In the genomic region with DNA sequence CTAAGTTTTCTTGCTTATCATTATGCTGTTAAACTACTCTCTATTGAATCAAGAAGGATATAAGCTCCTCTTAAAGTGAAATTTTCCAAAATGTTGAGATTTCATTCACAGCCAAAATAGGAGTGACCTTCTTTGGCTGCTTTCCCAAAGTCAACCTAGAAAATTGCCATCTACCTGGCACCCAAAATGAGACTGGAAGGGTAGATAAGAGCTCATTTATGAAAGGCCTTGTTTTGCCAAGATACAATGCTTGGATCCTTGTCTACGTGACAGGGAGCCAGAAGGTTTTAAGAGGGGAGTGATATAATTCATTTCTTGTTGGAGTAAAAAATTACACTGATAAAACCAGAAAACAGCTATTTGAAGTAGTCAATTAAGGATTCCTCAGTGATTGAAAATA, we compare ENCODE assay signal across 31 cellular contexts.
"Had no signal": no experiment of that assay in that cellular context is flagged by ENCODE, and none has a peak within 500 bp of the region (broad histone marks: within the 10 kb centered on the region; RNA-seq: fewer than 3 reads in every experiment).

No MANE protein-coding gene starts in this region.

- H3K9me3 ChIP-seq: Peyer's patch, SJSA1, SK-N-SH had no signal

- DNase-seq: activated CD4-positive, alpha-beta T cell treated with anti-CD3 and anti-CD28 coated beads, Interleukin-2, amount 10 ng/mL, durations not matched to agents 24 days and 14 days; activated CD4-positive, alpha-beta T cell treated with anti-CD3 and anti-CD28 coated beads, Interleukin-2, amount 50 U/mL, for 4 hours; activated CD8-positive, alpha-beta T cell treated with anti-CD3 and anti-CD28 coated beads for 36 hours; activated effector memory CD4-positive, alpha-beta T cell treated with anti-CD3 and anti-CD28 coated beads, Interleukin-2, amount 50 U/mL, for 16 hours; activated naive CD4-positive, alpha-beta T cell; activated naive CD4-positive, alpha-beta T cell treated with anti-CD3 and anti-CD28 coated beads, Interleukin-2, amount 50 U/mL, for 16 hours; activated naive CD8-positive, alpha-beta T cell treated with anti-CD3 and anti-CD28 coated beads for 36 hours; activated T-cell treated with anti-CD3 and anti-CD28 coated beads, Interleukin-2, amount 50 U/mL, for 1 hour; activated T-cell treated with anti-CD3 and anti-CD28 coated beads, Interleukin-2, amount 50 U/mL, for 72 hours; amniotic stem cell; aorta; NCI-H1092 treated with DMSO at 0.1 percent for 48 hours; NCI-H146; NCI-H187; NCI-H2029 treated with DMSO at 0.1 percent for 48 hours; NCI-H2171 treated with DMSO at 0.1 percent for 48 hours; NCI-H345; NCI-H524 treated with DMSO at 0.1 percent for 48 hours; NCI-H82; NK-92 treated with Interleukin-12 subunit alpha and Interleukin-12 subunit beta, amount 100 ng/mL, for 24 hours; Peyer's patch; RPMI8226; SHP77 treated with DMSO at 0.1 percent for 48 hours; SK-N-SH had no signal

- H3K4me3 Mint-ChIP-seq: activated CD4-positive, alpha-beta T cell treated with anti-CD3 and anti-CD28 coated beads, Interleukin-2, amount 10 ng/mL, durations not matched to agents 24 days and 14 days; activated CD8-positive, alpha-beta T cell treated with anti-CD3 and anti-CD28 coated beads for 36 hours; activated naive CD8-positive, alpha-beta T cell treated with anti-CD3 and anti-CD28 coated beads for 36 hours; activated T-cell treated with anti-CD3 and anti-CD28 coated beads, Interleukin-2, amount 50 U/mL, for 72 hours; activated T-helper 17 cell treated with anti-CD3 and anti-CD28 coated beads, Interleukin-2, amount 50 U/mL, for 72 hours; central memory CD8-positive, alpha-beta T cell; T-helper 1 cell treated with Interleukin-12 subunit alpha and Interleukin-12 subunit beta and Interleukin-4 antibody, amounts not matched to agents 30 μg/mL and 1 μg/mL, for 36 hours; T-helper 2 cell treated with Interferon-gamma antibody and Interleukin-4, amounts not matched to agents 5 μg/mL and 100 μg/mL, for 36 hours had no signal

- H3K9ac ChIP-seq: SK-N-SH had no signal

- H3K4me3 ChIP-seq: cardiac muscle cell, K562, Peyer's patch, SJSA1 had no signal

- H3K27ac Mint-ChIP-seq: activated CD4-positive, alpha-beta T cell treated with anti-CD3 and anti-CD28 coated beads, Interleukin-2, amount 10 ng/mL, durations not matched to agents 24 days and 14 days; activated CD8-positive, alpha-beta T cell treated with anti-CD3 and anti-CD28 coated beads for 36 hours; activated naive CD8-positive, alpha-beta T cell treated with anti-CD3 and anti-CD28 coated beads for 36 hours; activated T-cell treated with anti-CD3 and anti-CD28 coated beads, Interleukin-2, amount 50 U/mL, for 72 hours; activated T-helper 17 cell treated with anti-CD3 and anti-CD28 coated beads, Interleukin-2, amount 50 U/mL, for 72 hours; T-helper 1 cell treated with Interleukin-12 subunit alpha and Interleukin-12 subunit beta and Interleukin-4 antibody, amounts not matched to agents 30 μg/mL and 1 μg/mL, for 36 hours; T-helper 2 cell treated with Interferon-gamma antibody and Interleukin-4, amounts not matched to agents 5 μg/mL and 100 μg/mL, for 36 hours had no signal

- H3K36me3 ChIP-seq: cardiac muscle cell, Peyer's patch, SJSA1 had no signal

- H3K27me3 Mint-ChIP-seq: activated CD4-positive, alpha-beta T cell treated with anti-CD3 and anti-CD28 coated beads, Interleukin-2, amount 10 ng/mL, durations not matched to agents 24 days and 14 days; activated CD8-positive, alpha-beta T cell treated with anti-CD3 and anti-CD28 coated beads for 36 hours; activated naive CD8-positive, alpha-beta T cell treated with anti-CD3 and anti-CD28 coated beads for 36 hours; activated T-helper 17 cell treated with anti-CD3 and anti-CD28 coated beads, Interleukin-2, amount 50 U/mL, for 72 hours; central memory CD8-positive, alpha-beta T cell had no signal

- H3K27ac ChIP-seq: cardiac muscle cell, Peyer's patch, SJSA1 had no signal

- H3K4me2 ChIP-seq: SK-N-SH had no signal

- H3K36me3 Mint-ChIP-seq: activated naive CD8-positive, alpha-beta T cell treated with anti-CD3 and anti-CD28 coated beads for 36 hours had no signal

- ATAC-seq: activated CD8-positive, alpha-beta T cell treated with anti-CD3 and anti-CD28 coated beads for 36 hours; activated T-cell treated with anti-CD3 and anti-CD28 coated beads, Interleukin-2, amount 50 U/mL, for 72 hours; activated T-helper 17 cell treated with anti-CD3 and anti-CD28 coated beads, Interleukin-2, amount 50 U/mL, for 72 hours; K562 had no signal

- H3K27me3 ChIP-seq: cardiac muscle cell, Peyer's patch, SJSA1 had no signal

- H3K4me1 ChIP-seq: Peyer's patch, SJSA1 had no signal

- H3K9me2 ChIP-seq: SK-N-SH had no signal

- H3K4me1 Mint-ChIP-seq: activated CD4-positive, alpha-beta T cell treated with anti-CD3 and anti-CD28 coated beads, Interleukin-2, amount 10 ng/mL, durations not matched to agents 24 days and 14 days; activated naive CD8-positive, alpha-beta T cell treated with anti-CD3 and anti-CD28 coated beads for 36 hours; activated T-helper 17 cell treated with anti-CD3 and anti-CD28 coated beads, Interleukin-2, amount 50 U/mL, for 72 hours; central memory CD8-positive, alpha-beta T cell had no signal

- H3K9me3 Mint-ChIP-seq: central memory CD8-positive, alpha-beta T cell; T-helper 1 cell treated with Interleukin-12 subunit alpha and Interleukin-12 subunit beta and Interleukin-4 antibody, amounts not matched to agents 30 μg/mL and 1 μg/mL, for 36 hours had no signal
